In genomic region chr1:44240802-44241671, GRCh38 we compare ENCODE assay signal across 11 cellular contexts. TPM values are rescaled to one million over a fixed set of nuclear protein-coding genes. Genes with fewer than 3 reads are reported as not detected.
DNase-seq lines count a peak whose midpoint lies in the region; ATAC-seq, FAIRE-seq and TF ChIP-seq lines count a peak whose summit lies in the region.
"Had no signal": no experiment of that assay in that cellular context is flagged by ENCODE, and none has a peak within 500 bp of the region (broad histone marks: within the 10 kb centered on the region; RNA-seq: fewer than 3 reads in every experiment).

No MANE protein-coding gene starts in this region.

- no peak for TF ChIP-seq POLR2A in Peyer's patch (IDR thresholded peaks at IDR 0.05)
- no peak for TF ChIP-seq POLR2A in H1 (IDR thresholded peaks at IDR 0.05; ENCODE audit: control extremely low read depth in 1 of 2, low read depth in 2 of 2, low read length in 2 of 2)

- no peak overlapping the region for H3K9ac ChIP-seq in H1 (replicated peaks in 1 of 4; ENCODE audit: extremely low read depth in 1 of 4, low read depth in 3 of 4, low read length in 3 of 4)
- H3K9ac ChIP-seq in mucosa of rectum (ENCODE audit: low read depth in 1 of 2, low read length in 2 of 2): no peak overlapping the region

- no peak overlapping the region for H2BK120ac ChIP-seq in H1 (replicated peaks; ENCODE audit: low read depth, low read length)

- H3K36me3 ChIP-seq in Peyer's patch (no peaks in the 10 kb centered on the region), H1 (ENCODE audit: control insufficient read depth in 2 of 4, insufficient read depth in 4 of 4, low read length in 3 of 4) (peaks cover 0 to 5% (median 1%) of the 10 kb centered on the region in 4 experiments; a peak in 1 of 8 replicates), mucosa of rectum (ENCODE audit: control insufficient read depth in 2 of 2, insufficient read depth in 2 of 2, low read length in 2 of 2) (peaks cover 0 to 22% of the 10 kb centered on the region in 2 donors), thoracic aorta (no peaks in the 10 kb centered on the region)
- H3K36me3 ChIP-seq: colonic mucosa had no signal

- TF ChIP-seq CTCF in Peyer's patch (IDR thresholded peaks at IDR 0.05) (no peak), H1 (IDR thresholded peaks at IDR 0.05; ENCODE audit: control extremely low read depth in 1 of 3, insufficient read depth in 1 of 3, low read depth in 1 of 3, low read length in 3 of 3) (no peak), thoracic aorta (IDR thresholded peaks at IDR 0.05) (no peak)

- H2BK20ac ChIP-seq in H1 (ENCODE audit: low read length): 0 out of 2 replicates have a peak overlapping the region, but pooled peaks have one; percentile 61

- no peak for TF ChIP-seq EP300 in H1 (IDR thresholded peaks at IDR 0.05; ENCODE audit: borderline replicate concordance in 1 of 2, low read depth in 2 of 2, low read length in 2 of 2)

- H4K5ac ChIP-seq in H1 (ENCODE audit: insufficient read length, low read depth, low read length): no peak overlapping the region

- H2AFZ ChIP-seq in H1 (ENCODE audit: low read length): no peak overlapping the region

- no peak overlapping the region for H3K4me3 ChIP-seq in Peyer's patch
- H3K4me3 ChIP-seq in H1 (ENCODE audit: extremely low read depth in 1 of 4, insufficient read depth in 2 of 4, low read depth in 3 of 4, low read length in 4 of 4): no peak overlapping the region
- H3K4me3 ChIP-seq in mucosa of rectum (ENCODE audit: low read length in 2 of 2): no peak overlapping the region
- H3K4me3 ChIP-seq in thoracic aorta: no peak overlapping the region
- H3K4me3 ChIP-seq: colonic mucosa had no signal

- H3K9me3 ChIP-seq in Peyer's patch: no peaks in the 10 kb centered on the region
- H3K9me3 ChIP-seq in H1 (ENCODE audit: insufficient read depth in 2 of 2, low read depth in 1 of 2, low read length in 1 of 2): no peaks in the 10 kb centered on the region
- H3K9me3 ChIP-seq in mucosa of rectum (ENCODE audit: control insufficient read depth in 2 of 2, low read length in 2 of 2): no peaks in the 10 kb centered on the region
- H3K9me3 ChIP-seq in thoracic aorta: no peaks in the 10 kb centered on the region
- H3K9me3 ChIP-seq: colonic mucosa had no signal

- no peaks in the 10 kb centered on the region for H3K79me2 ChIP-seq in H1 (ENCODE audit: control insufficient read depth in 1 of 2, insufficient read depth in 2 of 2, low read length in 2 of 2)

- no peak for ATAC-seq in thoracic aorta (ENCODE audit: insufficient number of reproducible peaks, low FRiP score, low read depth)
- ATAC-seq in stimulated activated memory B cell treated with anti-CD40 and anti-IgM and Interleukin-4, amounts not matched to agents 10 μg/mL and 1 μg/mL and 100 μg/mL, for 72 hours: no peak

- CTCF ChIA-PET in H1 (lab: Charles Lee; ENCODE audit: partially characterized antibody): interaction anchor here (0.6 to 9.5 kb wide), 10 partner anchors 7 to 412 kb away, joined by 3 to 191 read pairs (median 5); partner anchors contain the start of gene DMAP1
- CTCF ChIA-PET in activated CD4-positive, alpha-beta memory T cell treated with anti-CD3 and anti-CD28 coated beads, Interleukin-2, amount 10 ng/mL, durations not matched to agents 7 days and 5 days (lab: Charles Lee): no interaction called here

- H3K23ac ChIP-seq in H1 (ENCODE audit: insufficient read length): no peak overlapping the region

- H3K27me3 Mint-ChIP-seq in stimulated activated memory B cell treated with anti-CD40 and anti-IgM and Interleukin-4, amounts not matched to agents 10 μg/mL and 1 μg/mL and 100 μg/mL, for 72 hours: no peaks in the 10 kb centered on the region
- H3K27me3 Mint-ChIP-seq in activated CD4-positive, alpha-beta memory T cell treated with anti-CD3 and anti-CD28 coated beads, Interleukin-2, amount 10 ng/mL, durations not matched to agents 7 days and 5 days: no peaks in the 10 kb centered on the region
- H3K27me3 Mint-ChIP-seq: stimulated activated naive CD8-positive, alpha-beta T cell treated with anti-CD3 and anti-CD28 coated beads, Interleukin-15, Interleukin-2, amounts not matched to agents 100 ng/mL and 50 ng/mL, for 24 hours had no signal

- no peak for TF ChIP-seq RAD21 in H1 (IDR thresholded peaks at IDR 0.05 in 1 of 2, conservative IDR thresholded peaks at IDR 0.05 in 1 of 2; ENCODE audit: low read depth in 2 of 2, low read length in 2 of 2)

- H2BK12ac ChIP-seq in H1 (ENCODE audit: low read depth, low read length): no peak overlapping the region

- H2BK5ac ChIP-seq in H1 (ENCODE audit: low read depth, low read length): no peak overlapping the region

- H4K8ac ChIP-seq in H1 (ENCODE audit: extremely low read depth, insufficient read depth, low read length): no peak overlapping the region

- H3K9me3 Mint-ChIP-seq in stimulated activated memory B cell treated with anti-CD40 and anti-IgM and Interleukin-4, amounts not matched to agents 10 μg/mL and 1 μg/mL and 100 μg/mL, for 72 hours: no peaks in the 10 kb centered on the region
- H3K9me3 Mint-ChIP-seq in activated CD4-positive, alpha-beta memory T cell treated with anti-CD3 and anti-CD28 coated beads, Interleukin-2, amount 10 ng/mL, durations not matched to agents 7 days and 5 days: no peaks in the 10 kb centered on the region
- H3K9me3 Mint-ChIP-seq: stimulated activated naive CD8-positive, alpha-beta T cell treated with anti-CD3 and anti-CD28 coated beads, Interleukin-15, Interleukin-2, amounts not matched to agents 100 ng/mL and 50 ng/mL, for 24 hours had no signal

- no peak overlapping the region for H3K4me3 Mint-ChIP-seq in stimulated activated memory B cell treated with anti-CD40 and anti-IgM and Interleukin-4, amounts not matched to agents 10 μg/mL and 1 μg/mL and 100 μg/mL, for 72 hours
- H3K4me3 Mint-ChIP-seq in activated CD4-positive, alpha-beta memory T cell treated with anti-CD3 and anti-CD28 coated beads, Interleukin-2, amount 10 ng/mL, durations not matched to agents 7 days and 5 days: no peak overlapping the region
- H3K4me3 Mint-ChIP-seq: stimulated activated naive CD8-positive, alpha-beta T cell treated with anti-CD3 and anti-CD28 coated beads, Interleukin-15, Interleukin-2, amounts not matched to agents 100 ng/mL and 50 ng/mL, for 24 hours had no signal

- no peak overlapping the region for H3K27ac Mint-ChIP-seq in stimulated activated memory B cell treated with anti-CD40 and anti-IgM and Interleukin-4, amounts not matched to agents 10 μg/mL and 1 μg/mL and 100 μg/mL, for 72 hours
- H3K27ac Mint-ChIP-seq in activated CD4-positive, alpha-beta memory T cell treated with anti-CD3 and anti-CD28 coated beads, Interleukin-2, amount 10 ng/mL, durations not matched to agents 7 days and 5 days: no peak overlapping the region
- H3K27ac Mint-ChIP-seq: stimulated activated naive CD8-positive, alpha-beta T cell treated with anti-CD3 and anti-CD28 coated beads, Interleukin-15, Interleukin-2, amounts not matched to agents 100 ng/mL and 50 ng/mL, for 24 hours had no signal

- H3K4me2 ChIP-seq in H1 (ENCODE audit: insufficient read depth in 1 of 2, low read depth in 2 of 2, low read length in 2 of 2): no peak overlapping the region

- H3K14ac ChIP-seq in H1 (ENCODE audit: insufficient read length): no peak overlapping the region

- no peak overlapping the region for H3K56ac ChIP-seq in H1 (replicated peaks; ENCODE audit: insufficient read length, low read depth, low read length)

- POLR2A ChIA-PET in H1 (lab: Charles Lee; ENCODE audit: partially characterized antibody): interaction anchor here (0.9 to 3.3 kb wide), 4 partner anchors 11 to 490 kb away, joined by 3 to 11 read pairs (median 4); partner anchors contain the start of gene RNU5D-1
- POLR2A ChIA-PET in activated CD4-positive, alpha-beta memory T cell treated with anti-CD3 and anti-CD28 coated beads, Interleukin-2, amount 10 ng/mL, durations not matched to agents 7 days and 5 days (lab: Charles Lee): no interaction called here

- H4K91ac ChIP-seq in H1 (replicated peaks; ENCODE audit: insufficient read length, low read length): no peak overlapping the region

- no peak overlapping the region for H2AK5ac ChIP-seq in H1 (ENCODE audit: low read depth, low read length)

- H3K36me3 Mint-ChIP-seq in stimulated activated memory B cell treated with anti-CD40 and anti-IgM and Interleukin-4, amounts not matched to agents 10 μg/mL and 1 μg/mL and 100 μg/mL, for 72 hours: peaks cover 31% of the 10 kb centered on the region
- no peaks in the 10 kb centered on the region for H3K36me3 Mint-ChIP-seq in activated CD4-positive, alpha-beta memory T cell treated with anti-CD3 and anti-CD28 coated beads, Interleukin-2, amount 10 ng/mL, durations not matched to agents 7 days and 5 days (ENCODE audit: low read depth)

- 95% methylated on average over 7 of the region's 9 CpGs; no CpG with 5 or more reads in 1 of the 2 experiments for WGBS in H1 (ENCODE audit: extremely low coverage in 1 of 2, insufficient coverage in 1 of 2, insufficient read length in 1 of 2, insufficient replicate concordance in 2 of 2, low coverage in 1 of 2, low lambda C conversion rate in 2 of 2, missing lambda C conversion rate in 1 of 2), 2 experiments

- DNase-seq in Peyer's patch (peak in 1 of 3 donors; percentile 35), H1 (ENCODE audit: low read depth in 1 of 2, low spot score in 2 of 2) (no peak), thoracic aorta (ENCODE audit: low spot score) (no peak), activated gamma-delta T cell treated with Interleukin-2 at 50 U/mL for 16 hours (no peak)
- DNase-seq in activated CD4-positive, alpha-beta memory T cell treated with anti-CD3 and anti-CD28 coated beads, Interleukin-2, amount 10 ng/mL, durations not matched to agents 7 days and 5 days: no peak
- DNase-seq: colonic mucosa, NCI-H1092 treated with DMSO at 0.1 percent for 48 hours had no signal

- H3K4me1 ChIP-seq in Peyer's patch: peaks cover 0 to 38% (median 2%) of the 10 kb centered on the region in 4 donors
- peaks cover 0 to 26% (median 15%) of the 10 kb centered on the region in 4 experiments; a peak in 6 of 7 replicates for H3K4me1 ChIP-seq in H1 (replicated peaks in 1 of 4; ENCODE audit: control insufficient read depth in 3 of 4, insufficient read depth in 4 of 4, low read length in 3 of 4)
- H3K4me1 ChIP-seq in mucosa of rectum (ENCODE audit: control insufficient read depth in 2 of 2, insufficient read depth in 2 of 2, low read length in 2 of 2): peaks cover 30 to 44% of the 10 kb centered on the region in 2 donors
- H3K4me1 ChIP-seq in thoracic aorta (ENCODE audit: control insufficient read depth in 1 of 2, low read depth in 2 of 2): peaks cover 18 to 46% of the 10 kb centered on the region in 2 donors

- H3K27ac ChIP-seq in Peyer's patch: peak overlapping the region in 3 of 4 donors; percentile 24 to 76 (median 73)
- H3K27ac ChIP-seq in H1 (ENCODE audit: low read depth, low read length): no peak overlapping the region
- peak overlapping the region; percentile 66 to 70 for H3K27ac ChIP-seq in mucosa of rectum (ENCODE audit: low read depth in 2 of 2, low read length in 2 of 2)
- H3K27ac ChIP-seq in thoracic aorta: peak overlapping the region; percentile 76 to 91
- H3K27ac ChIP-seq: colonic mucosa had no signal

- no peak for FAIRE-seq in H1 (lab: Jason Lieb, UNC)
- FAIRE-seq: GM12891 had no signal

- no peak overlapping the region; the same call in 1 of the 2 replicates for H3K18ac ChIP-seq in H1 (ENCODE audit: extremely low read depth, low read length)

- no peak overlapping the region for H3K4ac ChIP-seq in H1 (replicated peaks; ENCODE audit: insufficient read length, low read depth, low read length)

- no peaks in the 10 kb centered on the region; the same call in 1 of the 2 replicates for H3K23me2 ChIP-seq in H1 (ENCODE audit: low read depth, low read length)

- peaks cover 0 to 3% of the 10 kb centered on the region in 2 experiments for H4K20me1 ChIP-seq in H1 (replicated peaks in 1 of 2; ENCODE audit: control insufficient read depth in 1 of 2, insufficient read depth in 2 of 2, low read length in 2 of 2)

- H3K4me1 Mint-ChIP-seq in stimulated activated memory B cell treated with anti-CD40 and anti-IgM and Interleukin-4, amounts not matched to agents 10 μg/mL and 1 μg/mL and 100 μg/mL, for 72 hours: peaks cover 6% of the 10 kb centered on the region
- H3K4me1 Mint-ChIP-seq in activated CD4-positive, alpha-beta memory T cell treated with anti-CD3 and anti-CD28 coated beads, Interleukin-2, amount 10 ng/mL, durations not matched to agents 7 days and 5 days: peaks cover 3% of the 10 kb centered on the region

- H3K27me3 ChIP-seq in Peyer's patch (no peaks in the 10 kb centered on the region), H1 (replicated peaks in 1 of 4; ENCODE audit: control insufficient read depth in 3 of 4, extremely low read depth in 1 of 4, insufficient read depth in 3 of 4, low read length in 3 of 4) (no peaks in the 10 kb centered on the region), mucosa of rectum (ENCODE audit: control insufficient read depth in 2 of 2, insufficient read depth in 2 of 2, low read length in 2 of 2) (no peaks in the 10 kb centered on the region), thoracic aorta (replicated peaks; ENCODE audit: insufficient read depth) (no peaks in the 10 kb centered on the region)
- H3K27me3 ChIP-seq: colonic mucosa had no signal

- no peak overlapping the region for H2BK15ac ChIP-seq in H1 (ENCODE audit: low read length)

- H3K79me1 ChIP-seq in H1 (ENCODE audit: low read depth, low read length): no peaks in the 10 kb centered on the region

RNA-seq across cellular contexts. Expression of gene DMAP1, which starts 27.8 kb away (rescaled TPM):
- total RNA-seq in Peyer's patch (100 to 1,000 TPM in 3 of 4 donors, 10 to 100 TPM in 1; 79.2 to 149 (median 113) TPM), thoracic aorta (10 to 100 TPM; 40.2 to 68.0 TPM)
- total RNA-seq in H1 (2021; fragmentation: NEBNext Ultra II Directional; extraction: Animal tissue kit (Norgen Biotek cat#: 25700)): 36.4 and 37.6 TPM in 2 replicates
- polyA plus RNA-seq in H1 (2011; rRNA removed): 42.4 and 61.1 TPM in 2 replicates
- 66.1 TPM for polyA plus RNA-seq in H1 (2011; cell fraction: cytosol; rRNA removed)
- polyA plus RNA-seq in H1 (2011; cell fraction: nucleus; rRNA removed): 110 TPM
- polyA plus RNA-seq in H1 (2012, experiment 1 of 2): 29.9 to 41.3 TPM (median 40.0 TPM) in 4 replicates
- polyA plus RNA-seq in H1 (2012, experiment 2 of 2): 25.9 TPM
- polyA plus RNA-seq in H1 (2013, experiment 1 of 2): 27.0 TPM
- 22.2 TPM for polyA plus RNA-seq in H1 (2013, experiment 2 of 2)
- 51.1 and 65.7 TPM in 2 replicates for polyA minus RNA-seq in H1 (2011; rRNA and poly(A)+ RNA removed)
- polyA minus RNA-seq in H1 (2011; cell fraction: cytosol; rRNA and poly(A)+ RNA removed): 33.0 TPM
- 42.7 TPM for polyA minus RNA-seq in H1 (2011; cell fraction: nucleus; rRNA and poly(A)+ RNA removed)
- 10 to 100 TPM; 39.6 to 40.2 TPM for total RNA-seq in activated CD4-positive, alpha-beta memory T cell treated with anti-CD3 and anti-CD28 coated beads, Interleukin-2, amount 10 ng/mL, durations not matched to agents 7 days and 5 days
